Comparison of ENCODE assay signal across 8 cellular contexts in the genomic region with DNA sequence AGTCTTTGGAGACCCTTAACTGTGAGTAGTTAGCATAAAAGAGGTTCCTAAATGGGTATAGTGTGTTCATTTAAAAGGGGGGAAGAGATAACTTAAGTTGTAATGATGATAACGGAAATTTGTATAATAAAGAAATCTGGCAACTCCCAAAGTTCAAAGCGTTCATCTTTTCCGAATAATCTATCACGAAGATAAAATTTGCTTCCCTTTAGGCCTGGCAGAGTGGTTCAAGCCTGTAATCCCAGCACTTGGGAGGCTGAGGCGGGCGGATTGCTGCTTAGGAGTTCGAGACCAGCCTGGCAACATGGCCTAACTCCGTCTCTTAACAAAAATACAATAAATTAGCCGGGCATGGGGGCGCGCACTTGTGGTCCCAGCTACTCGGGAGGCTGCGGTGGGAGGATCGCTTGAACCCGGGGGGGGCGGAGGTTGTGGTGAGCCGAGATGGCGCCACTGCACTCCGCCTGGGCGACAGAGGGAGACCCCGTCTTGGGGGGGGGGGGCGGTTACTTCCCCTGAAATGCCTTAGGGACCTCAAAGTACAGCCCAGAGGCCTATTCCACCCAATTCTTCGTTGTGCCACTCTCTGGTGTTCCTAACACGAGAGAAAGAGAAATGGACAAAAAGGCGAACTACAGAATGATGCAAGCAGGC. TPM values are rescaled to one million over a fixed set of nuclear protein-coding genes. Genes with fewer than 3 reads are reported as not detected.
DNase-seq lines count a peak whose midpoint lies in the region; ATAC-seq and TF ChIP-seq lines count a peak whose summit lies in the region.

No MANE protein-coding gene starts in this region.

- H3K4me1 ChIP-seq in mammary epithelial cell (ENCODE audit: insufficient read depth, low read length) (peaks cover 4% of the 10 kb centered on the region), right lobe of liver (peaks cover 0 to 27% (median 0%) of the 10 kb centered on the region in 4 donors)

- peaks cover 55% of the 10 kb centered on the region for H3K79me2 ChIP-seq in mammary epithelial cell (ENCODE audit: insufficient read depth, low read length)

- in situ Hi-C loops in mammary epithelial cell (cut with MboI; ENCODE audit: low sequenced_read_pairs in 2 of 2): no loop called here

- no peaks in the 10 kb centered on the region for H4K20me1 ChIP-seq in mammary epithelial cell (ENCODE audit: insufficient read depth, low read length)

- H3K36me3 ChIP-seq in mammary epithelial cell (ENCODE audit: insufficient read depth, low read length) (peaks cover 18% of the 10 kb centered on the region), right lobe of liver (peaks cover 0 to 17% (median 5%) of the 10 kb centered on the region in 4 donors)

- TF ChIP-seq CTCF in mammary epithelial cell (conservative IDR thresholded peaks at IDR 0.05 in 1 of 2, IDR thresholded peaks at IDR 0.05 in 1 of 2; ENCODE audit: extremely low read depth in 1 of 2, insufficient read depth in 1 of 2, low read depth in 1 of 2, low read length in 2 of 2) (no peak), right lobe of liver (IDR thresholded peaks at IDR 0.05) (no peak)

- DNase-seq in T-helper 22 cell (ENCODE audit: low read depth): peak; percentile 20
- DNase-seq in mammary epithelial cell: peak; percentile 3
- DNase-seq in right lobe of liver: peak; percentile 45 to 59 (median 56)
- peak; percentile 9 for DNase-seq in stimulated activated CD8-positive, alpha-beta memory T cell treated with anti-CD3 and anti-CD28 coated beads, Interleukin-15, amount 100 ng/mL, for 1 hour (ENCODE audit: low read depth)
- DNase-seq in HuH-7 (ENCODE audit: low spot score): no peak
- DNase-seq in SHP77 treated with DMSO at 0.1 percent for 48 hours (lab: John Stamatoyannopoulos, UW): no peak
- no peak for DNase-seq in NCI-H345 (lab: John Stamatoyannopoulos, UW)

- peak overlapping the region; percentile 99 for H3K9ac ChIP-seq in mammary epithelial cell (ENCODE audit: insufficient read depth, low read length)

- CTCF ChIA-PET in mammary epithelial cell (lab: Charles Lee; ENCODE audit: low non-redundant PET): no interaction called here

- H3K27ac ChIP-seq in mammary epithelial cell (ENCODE audit: insufficient read depth, low read depth, low read length) (peak overlapping the region; percentile 90), right lobe of liver (peak overlapping the region; percentile 96 to 98 (median 97))

- H3K4me3 ChIP-seq in mammary epithelial cell (replicated peaks in 1 of 3; ENCODE audit: insufficient read depth in 1 of 3, low read depth in 2 of 3, low read length in 3 of 3) (peak overlapping the region; percentile 68 to 95 (median 77)), right lobe of liver (peak overlapping the region; percentile 59 to 78 (median 72))

- peak overlapping the region; percentile 93 for H3K4me2 ChIP-seq in mammary epithelial cell (ENCODE audit: insufficient read depth, low read depth, low read length)

- no peaks in the 10 kb centered on the region for H3K9me3 ChIP-seq in mammary epithelial cell (replicated peaks; ENCODE audit: insufficient read depth, low read length)
- H3K9me3 ChIP-seq in right lobe of liver: no peaks in the 10 kb centered on the region

- intact Hi-C loops in mammary epithelial cell (cut with micrococcal nuclease): loop anchor here (2.0 to 10.0 kb wide), 3 partner anchors 43 to 213 kb away; no protein-coding TSS in a partner anchor
- intact Hi-C loops in right lobe of liver (cut with DNase I): no loop called here

- dilution Hi-C loops in mammary epithelial cell (cut with HindIII; ENCODE audit: low sequenced_read_pairs): no loop called here

- WGBS in mammary epithelial cell (ENCODE audit: low coverage, missing lambda C conversion rate): 52% methylated on average over 11 of the region's 25 CpGs
- WGBS in right lobe of liver (ENCODE audit: insufficient coverage, low coverage, low lambda C conversion rate, missing lambda C conversion rate): 20% methylated on average over 17 of the region's 25 CpGs

- H2AFZ ChIP-seq in mammary epithelial cell (ENCODE audit: low read depth, low read length): peak overlapping the region; percentile 97

- peak; percentile 0 for ATAC-seq in GM21390 (IDR thresholded peaks at IDR 0.05; ENCODE audit: unreplicated experiment)
- peak in 3 of 4 donors; percentile 11 to 28 (median 18) for ATAC-seq in right lobe of liver

- no TSS peak for BruUV-seq in mammary epithelial cell (replicated peaks; lab: Mats Ljungman, UMichigan)

- no peak for TF ChIP-seq POLR2A in right lobe of liver (IDR thresholded peaks at IDR 0.05)

- no peaks in the 10 kb centered on the region for H3K27me3 ChIP-seq in mammary epithelial cell (ENCODE audit: insufficient read depth, low read length)
- H3K27me3 ChIP-seq in right lobe of liver: no peaks in the 10 kb centered on the region

RNA-seq across cellular contexts. Expression of a gene that starts 0.9 kb away (rescaled TPM):
- 100 to 1,000 TPM in 1 of 2 donors, 10 to 100 TPM in 1; 99.0 to 102 TPM for total RNA-seq in mammary epithelial cell
- 18.1 TPM for polyA plus RNA-seq in mammary epithelial cell
- polyA minus RNA-seq in mammary epithelial cell: 9.7 TPM
- total RNA-seq in right lobe of liver: 10 to 100 TPM; 48.8 to 99.7 (median 61.1) TPM

RNA-seq across cellular contexts. Expression of a gene that starts 48.5 kb away (rescaled TPM):
- 10 to 100 TPM; 14.3 to 22.4 TPM for total RNA-seq in mammary epithelial cell
- 7.3 TPM for polyA plus RNA-seq in mammary epithelial cell
- polyA minus RNA-seq in mammary epithelial cell: 15.3 TPM
- total RNA-seq in right lobe of liver: 10 to 100 TPM; 11.9 to 14.2 (median 12.5) TPM

Comparison
In these comparisons a context has a peak if more than half of its experiments do, and no peak if none do; other contexts are left out.
1. DNase-seq: peak in T-helper 22 cell (single experiment), mammary epithelial cell (single experiment), right lobe of liver (3 of 3) and stimulated activated CD8-positive, alpha-beta memory T cell treated with anti-CD3 and anti-CD28 coated beads, Interleukin-15, amount 100 ng/mL, for 1 hour (single experiment); none in HuH-7 (single experiment), SHP77 treated with DMSO at 0.1 percent for 48 hours (single experiment) and NCI-H345 (single experiment).